In genomic region chr10:69902835-69903535, GRCh38 we compare ENCODE assay signal across 2 cellular contexts.
TF ChIP-seq lines count a peak whose summit lies in the region.

No MANE protein-coding gene starts in this region.

TF ChIP-seq in HEK293, 187 proteins besides CTCF, POLR2A, EP300 and RAD21 (continued from another document):
- no peak for TF ChIP-seq ZSCAN5A (tag by site-specific recombination; IDR thresholded peaks at IDR 0.05)
- no peak for TF ChIP-seq ZNF121 (tag by site-specific recombination; IDR thresholded peaks at IDR 0.05)
- TF ChIP-seq ZNF792 (tag by site-specific recombination; IDR thresholded peaks at IDR 0.05), result no peak
- TF ChIP-seq ZNF274 (IDR thresholded peaks at IDR 0.05; ENCODE audit: low read length), result no peak
- TF ChIP-seq ZNF274 (tag by site-specific recombination; IDR thresholded peaks at IDR 0.05; ENCODE audit: borderline replicate concordance), result no peak
- no peak for TF ChIP-seq ZNF48 (tag by site-specific recombination; IDR thresholded peaks at IDR 0.05)
- no peak for TF ChIP-seq TRIM28 (IDR thresholded peaks at IDR 0.05; ENCODE audit: borderline replicate concordance, low read length)
- TF ChIP-seq SCRT2 (tag by site-specific recombination; IDR thresholded peaks at IDR 0.05), result peak; percentile 77

TF ChIP-seq in SK-N-SH, 30 proteins besides CTCF, POLR2A, EP300 and RAD21 (continued from another document):
- TF ChIP-seq USF1 (IDR thresholded peaks at IDR 0.05; ENCODE audit: borderline replicate concordance, low read depth) (no peak), USF2 (IDR thresholded peaks at IDR 0.05; ENCODE audit: borderline replicate concordance, low read depth, low read length) (no peak), CHD2 (IDR thresholded peaks at IDR 0.05; ENCODE audit: low read length, partially characterized antibody) (no peak), MXI1 (IDR thresholded peaks at IDR 0.05; ENCODE audit: low read depth, low read length) (no peak), GABPA (IDR thresholded peaks at IDR 0.05; ENCODE audit: low read depth) (no peak), TCF12 (IDR thresholded peaks at IDR 0.05) (no peak), SMC3 (IDR thresholded peaks at IDR 0.05; ENCODE audit: low read depth, low read length) (no peak), FOSL2 (IDR thresholded peaks at IDR 0.05; ENCODE audit: borderline replicate concordance, low read depth) (no peak), MAX (IDR thresholded peaks at IDR 0.05; ENCODE audit: low read depth) (no peak), FOXM1 (IDR thresholded peaks at IDR 0.05; ENCODE audit: low read depth) (no peak), YY1 (IDR thresholded peaks at IDR 0.05; ENCODE audit: low read depth) (no peak), GATA2 (CRISPR knock-in tag; IDR thresholded peaks at IDR 0.05) (no peak), RXRA (IDR thresholded peaks at IDR 0.05; ENCODE audit: borderline replicate concordance, low read depth) (no peak), ELF1 (IDR thresholded peaks at IDR 0.05) (no peak), RCOR1 (IDR thresholded peaks at IDR 0.05; ENCODE audit: low read length) (no peak)
